16 cellular contexts compared by ENCODE assay signal in the genomic region with DNA sequence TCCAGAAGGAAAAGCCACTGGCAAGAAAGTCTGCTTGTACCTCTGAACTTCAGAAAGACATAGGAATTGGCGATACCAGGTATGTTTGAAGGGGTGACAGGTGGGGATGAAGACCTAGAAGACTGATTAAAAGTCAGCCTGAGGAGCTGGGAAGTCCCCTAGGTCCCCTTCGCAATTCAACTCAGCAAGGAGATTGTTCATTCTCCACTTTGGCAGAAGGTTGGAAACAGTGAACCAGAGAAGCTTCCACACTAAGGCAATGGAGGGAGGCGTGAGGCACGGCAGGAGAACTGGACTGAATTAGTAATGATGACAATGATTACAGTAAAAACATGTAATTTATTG.
DNase-seq lines count a peak whose midpoint lies in the region; ATAC-seq and TF ChIP-seq lines count a peak whose summit lies in the region.
"Had no signal": no experiment of that assay in that cellular context is flagged by ENCODE, and none has a peak within 500 bp of the region (broad histone marks: within the 10 kb centered on the region; RNA-seq: fewer than 3 reads in every experiment).

No MANE protein-coding gene starts in this region.

- DNase-seq in NK-92 (lab: John Stamatoyannopoulos, UW; ENCODE audit: unreplicated experiment) (no peak), H4 (ENCODE audit: low spot score) (no peak), GM10266 (ENCODE audit: extremely low spot score) (no peak), sciatic nerve (ENCODE audit: low spot score) (no peak)
- DNase-seq: activated T-cell treated with anti-CD3 and anti-CD28 coated beads for 4 hours, amygdala, DMS 273 treated with DMSO at 0.1 percent for 48 hours, uterus had no signal

- peak; percentile 39 for ATAC-seq in GM18517 (IDR thresholded peaks at IDR 0.05; ENCODE audit: unreplicated experiment)
- peak; percentile 40 for ATAC-seq in GM21390 (IDR thresholded peaks at IDR 0.05; ENCODE audit: unreplicated experiment)
- ATAC-seq in HG02885 (IDR thresholded peaks at IDR 0.05; ENCODE audit: poor library complexity, unreplicated experiment): peak; percentile 49
- peak; percentile 33 for ATAC-seq in HG03460 (IDR thresholded peaks at IDR 0.05; ENCODE audit: unreplicated experiment)
- no peak for ATAC-seq in sciatic nerve
- ATAC-seq: HCT116, K562, SK-N-SH treated with all-trans-retinoic acid at 6 μM for 48 hours, WTC11 had no signal

- TF ChIP-seq CTCF in GM10266 (IDR thresholded peaks at IDR 0.05; ENCODE audit: control insufficient read depth, insufficient read depth, low read depth, missing control alignments): no peak

- intact Hi-C loops in sciatic nerve (cut with DNase I): no loop called here
